ENCODE assay signal across 14 cellular contexts in the genomic region with DNA sequence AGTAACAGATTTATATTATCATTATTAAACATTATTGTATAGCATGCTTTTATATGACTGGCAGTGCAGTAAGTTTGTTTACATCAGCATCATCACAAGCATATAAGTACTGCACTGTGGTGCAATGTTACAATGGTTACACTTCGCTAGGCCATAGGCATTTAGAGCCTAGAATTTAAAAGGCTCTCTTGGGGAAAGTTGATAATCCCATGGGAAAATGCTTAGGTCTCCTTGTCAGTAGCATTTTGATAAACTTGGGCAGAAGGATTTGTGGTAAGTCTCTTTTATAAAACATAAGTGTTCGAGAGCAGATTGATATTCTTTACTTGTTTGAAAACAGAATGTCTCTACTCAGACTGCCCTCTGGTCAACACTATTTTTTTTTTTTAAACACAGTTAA.
"Had no signal": no experiment of that assay in that cellular context is flagged by ENCODE, and none has a peak within 500 bp of the region (broad histone marks: within the 10 kb centered on the region; RNA-seq: fewer than 3 reads in every experiment).

No MANE protein-coding gene starts in this region.

- H3K27ac ChIP-seq: dorsolateral prefrontal cortex, gastroesophageal sphincter, heart left ventricle, pancreas, sigmoid colon, upper lobe of right lung had no signal

- ATAC-seq: gastroesophageal sphincter; heart left ventricle; left ventricle myocardium superior; naive thymus-derived CD8-positive, alpha-beta T cell; upper lobe of right lung had no signal

- H3K9me3 ChIP-seq: pancreas, upper lobe of right lung had no signal

- H3K27ac Mint-ChIP-seq: activated CD4-positive, alpha-beta memory T cell treated with anti-CD3 and anti-CD28 coated beads for 36 hours; activated naive CD8-positive, alpha-beta T cell had no signal

- DNase-seq: activated CD4-positive, alpha-beta memory T cell treated with anti-CD3 and anti-CD28 coated beads for 36 hours; dorsolateral prefrontal cortex; erythroblast; heart left ventricle; left ventricle myocardium superior; mesendoderm; naive thymus-derived CD8-positive, alpha-beta T cell; pancreas; sigmoid colon; stimulated activated CD8-positive, alpha-beta memory T cell treated with anti-CD3 and anti-CD28 coated beads, Interleukin-4, amount 100 ng/mL, for 48 hours; stimulated activated naive CD4-positive, alpha-beta T cell; upper lobe of right lung had no signal

- H3K27me3 ChIP-seq: dorsolateral prefrontal cortex, gastroesophageal sphincter, heart left ventricle, pancreas, sigmoid colon, upper lobe of right lung had no signal

- H3K27me3 Mint-ChIP-seq: activated CD4-positive, alpha-beta memory T cell treated with anti-CD3 and anti-CD28 coated beads for 36 hours; activated naive CD8-positive, alpha-beta T cell; naive thymus-derived CD8-positive, alpha-beta T cell had no signal

- H3K4me3 Mint-ChIP-seq: activated CD4-positive, alpha-beta memory T cell treated with anti-CD3 and anti-CD28 coated beads for 36 hours; activated naive CD8-positive, alpha-beta T cell; naive thymus-derived CD8-positive, alpha-beta T cell had no signal

- H3K4me1 ChIP-seq: upper lobe of right lung had no signal

- H3K4me3 ChIP-seq: dorsolateral prefrontal cortex, gastroesophageal sphincter, heart left ventricle, pancreas, sigmoid colon, upper lobe of right lung had no signal
